1 cellular context compared by ENCODE assay signal in genomic region chr10:17981201-17981600, GRCh38.
TF ChIP-seq lines count a peak whose summit lies in the region.

No MANE protein-coding gene starts in this region.

TF ChIP-seq in HCT116, 20 proteins besides CTCF, POLR2A, EP300 and RAD21 (continued from another document):
- TF ChIP-seq POLR2AphosphoS5 (IDR thresholded peaks at IDR 0.05; ENCODE audit: low read depth, low read length): no peak
- TF ChIP-seq, protein P1, sequence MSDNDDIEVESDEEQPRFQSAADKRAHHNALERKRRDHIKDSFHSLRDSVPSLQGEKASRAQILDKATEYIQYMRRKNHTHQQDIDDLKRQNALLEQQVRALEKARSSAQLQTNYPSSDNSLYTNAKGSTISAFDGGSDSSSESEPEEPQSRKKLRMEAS (IDR thresholded peaks at IDR 0.05): no peak
- no peak for TF ChIP-seq ZFX (IDR thresholded peaks at IDR 0.05)
- TF ChIP-seq EZH2phosphoT487 (IDR thresholded peaks at IDR 0.05; ENCODE audit: borderline replicate concordance): no peak
- no peak for TF ChIP-seq ATF3 (IDR thresholded peaks at IDR 0.05)
